ENCODE assay signal across 8 cellular contexts in the genomic region with DNA sequence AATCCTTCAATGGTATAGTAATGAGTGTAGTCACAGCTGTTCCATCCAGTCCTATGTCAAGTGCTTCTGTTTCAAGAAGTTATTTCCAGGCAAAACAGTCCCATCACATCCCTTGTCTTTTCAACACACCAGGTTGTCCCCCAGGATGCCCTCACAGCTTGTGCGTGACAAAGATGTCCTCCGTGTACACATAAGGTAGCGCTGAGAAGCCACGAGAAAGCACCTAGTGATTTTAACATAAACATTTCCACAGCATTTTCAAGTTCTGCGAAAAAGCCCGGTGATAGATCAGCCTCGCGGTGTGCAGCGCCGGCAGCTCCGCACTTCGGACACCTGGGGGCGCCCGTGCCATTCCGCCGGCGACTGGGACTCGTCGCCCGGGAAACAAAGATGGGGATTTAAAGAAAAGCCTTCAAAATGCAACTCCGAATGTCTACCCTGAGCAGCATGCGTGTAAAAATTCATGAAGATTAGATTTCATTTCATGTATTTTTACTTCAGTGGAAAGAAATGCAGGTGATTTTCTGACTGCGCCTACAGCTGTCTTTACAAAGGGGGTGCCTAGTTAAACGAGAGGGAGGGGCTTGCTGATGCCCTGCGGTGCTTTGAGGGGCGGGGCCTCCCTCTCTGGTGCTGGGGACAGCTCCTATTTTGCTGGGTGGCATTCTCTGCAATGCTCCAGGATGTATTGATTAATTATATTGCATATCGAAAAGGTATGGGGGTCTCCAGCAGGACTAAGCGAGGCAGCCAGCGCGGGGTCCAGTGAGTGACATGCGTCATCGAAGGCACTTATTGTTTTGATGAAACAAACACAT. TPM values are rescaled to one million over a fixed set of nuclear protein-coding genes. Genes with fewer than 3 reads are reported as not detected.
A peak's percentile ranks its signal among the peaks of the same experiment; 100 is the strongest.
DNase-seq lines count a peak whose midpoint lies in the region; ATAC-seq and TF ChIP-seq lines count a peak whose summit lies in the region.

No MANE protein-coding gene starts in this region.

- H3K27ac ChIP-seq in liver (ENCODE audit: low read depth in 1 of 2, low read length in 2 of 2), result no peak overlapping the region

- H3K4me3 ChIP-seq in liver (ENCODE audit: low read depth in 1 of 3, low read length in 3 of 3), result no peak overlapping the region

- no peak overlapping the region for H3K4me3 Mint-ChIP-seq in activated CD4-positive, alpha-beta T cell treated with anti-CD3 and anti-CD28 coated beads for 36 hours

- peak; percentile 90 to 91 for TF ChIP-seq RAD21 in liver (IDR thresholded peaks at IDR 0.05)

- peaks cover 0 to 2% (median 0%) of the 10 kb centered on the region in 4 donors for H3K9me3 ChIP-seq in liver (ENCODE audit: control insufficient read depth in 4 of 4, low read length in 3 of 4)

- TF ChIP-seq CTCF in liver (IDR thresholded peaks at IDR 0.05; ENCODE audit: low read depth, low read length, missing input control), result peak; percentile 86

- ATAC-seq in HG02981 (IDR thresholded peaks at IDR 0.05; ENCODE audit: unreplicated experiment), result peak; percentile 75
- peak; percentile 90 for ATAC-seq in activated CD4-positive, alpha-beta T cell treated with anti-CD3 and anti-CD28 coated beads for 36 hours

- POLR2A ChIA-PET in activated CD4-positive, alpha-beta T cell treated with anti-CD3 and anti-CD28 coated beads for 36 hours (lab: Charles Lee), result no interaction called here

- WGBS in liver, result 17% methylated on average over 32 of the region's 32 CpGs

- intact Hi-C loops in activated CD4-positive, alpha-beta T cell treated with anti-CD3 and anti-CD28 coated beads for 36 hours (cut with DNase I, micrococcal nuclease), result loop anchor here (1.0 to 10.0 kb wide), 9 partner anchors 40 to 1442 kb away; no protein-coding TSS in a partner anchor

- no peak overlapping the region for H3K9ac ChIP-seq in liver (ENCODE audit: low read depth in 1 of 2, low read length in 2 of 2)

- no peaks in the 10 kb centered on the region for H3K36me3 Mint-ChIP-seq in activated CD4-positive, alpha-beta T cell treated with anti-CD3 and anti-CD28 coated beads for 36 hours (ENCODE audit: low read depth)

- no peaks in the 10 kb centered on the region for H3K27me3 ChIP-seq in liver (ENCODE audit: control insufficient read depth in 4 of 4, insufficient read depth in 4 of 4, low read length in 3 of 4)

- H3K4me1 Mint-ChIP-seq in activated CD4-positive, alpha-beta T cell treated with anti-CD3 and anti-CD28 coated beads for 36 hours, result peaks cover 5% of the 10 kb centered on the region

- no peaks in the 10 kb centered on the region for H3K36me3 ChIP-seq in liver (ENCODE audit: control insufficient read depth in 4 of 4, insufficient read depth in 3 of 4, low read depth in 1 of 4, low read length in 3 of 4)

- CTCF ChIA-PET in activated CD4-positive, alpha-beta T cell treated with anti-CD3 and anti-CD28 coated beads for 36 hours (lab: Charles Lee), result interaction anchor here (0.6 to 2.7 kb wide), 23 partner anchors 10 to 1442 kb away, joined by 3 to 21 read pairs (median 4); no protein-coding TSS in a partner anchor

- H3K27ac Mint-ChIP-seq in activated CD4-positive, alpha-beta T cell treated with anti-CD3 and anti-CD28 coated beads for 36 hours, result no peak overlapping the region

- no peaks in the 10 kb centered on the region for H3K9me3 Mint-ChIP-seq in activated CD4-positive, alpha-beta T cell treated with anti-CD3 and anti-CD28 coated beads for 36 hours (ENCODE audit: low read depth)

- DNase-seq in activated gamma-delta T cell treated with Interleukin-2 at 50 U/mL for 16 hours (peak; percentile 41), activated gamma-delta T cell (lab: John Stamatoyannopoulos, UW) (no peak), NCI-H2196 treated with DMSO at 0.1 percent for 48 hours (lab: John Stamatoyannopoulos, UW; ENCODE audit: unreplicated experiment) (peak; percentile 58), dedifferentiated amniotic fluid mesenchymal stem cell (ENCODE audit: extremely low spot score) (peak; percentile 52)
- DNase-seq in activated CD4-positive, alpha-beta T cell treated with anti-CD3 and anti-CD28 coated beads for 36 hours, result peak; percentile 83
- peak; percentile 26 for DNase-seq in stimulated activated CD8-positive, alpha-beta memory T cell treated with anti-CD3 and anti-CD28 coated beads, Interleukin-12 subunit alpha, Interleukin-12 subunit beta, amount 100 ng/mL, for 24 hours (ENCODE audit: extremely low read depth)

- no peaks in the 10 kb centered on the region for H3K4me1 ChIP-seq in liver (ENCODE audit: control insufficient read depth in 4 of 4, insufficient read depth in 4 of 4, low read length in 3 of 4)

- H3K27me3 Mint-ChIP-seq in activated CD4-positive, alpha-beta T cell treated with anti-CD3 and anti-CD28 coated beads for 36 hours, result peaks cover 5% of the 10 kb centered on the region

TF ChIP-seq in liver, 16 proteins besides CTCF, POLR2A, EP300 and RAD21:
- TF ChIP-seq JUND (IDR thresholded peaks at IDR 0.05), result no peak
- no peak for TF ChIP-seq HNF4G (IDR thresholded peaks at IDR 0.05)
- no peak for TF ChIP-seq FOXA1 (IDR thresholded peaks at IDR 0.05)
- TF ChIP-seq, protein P1, sequence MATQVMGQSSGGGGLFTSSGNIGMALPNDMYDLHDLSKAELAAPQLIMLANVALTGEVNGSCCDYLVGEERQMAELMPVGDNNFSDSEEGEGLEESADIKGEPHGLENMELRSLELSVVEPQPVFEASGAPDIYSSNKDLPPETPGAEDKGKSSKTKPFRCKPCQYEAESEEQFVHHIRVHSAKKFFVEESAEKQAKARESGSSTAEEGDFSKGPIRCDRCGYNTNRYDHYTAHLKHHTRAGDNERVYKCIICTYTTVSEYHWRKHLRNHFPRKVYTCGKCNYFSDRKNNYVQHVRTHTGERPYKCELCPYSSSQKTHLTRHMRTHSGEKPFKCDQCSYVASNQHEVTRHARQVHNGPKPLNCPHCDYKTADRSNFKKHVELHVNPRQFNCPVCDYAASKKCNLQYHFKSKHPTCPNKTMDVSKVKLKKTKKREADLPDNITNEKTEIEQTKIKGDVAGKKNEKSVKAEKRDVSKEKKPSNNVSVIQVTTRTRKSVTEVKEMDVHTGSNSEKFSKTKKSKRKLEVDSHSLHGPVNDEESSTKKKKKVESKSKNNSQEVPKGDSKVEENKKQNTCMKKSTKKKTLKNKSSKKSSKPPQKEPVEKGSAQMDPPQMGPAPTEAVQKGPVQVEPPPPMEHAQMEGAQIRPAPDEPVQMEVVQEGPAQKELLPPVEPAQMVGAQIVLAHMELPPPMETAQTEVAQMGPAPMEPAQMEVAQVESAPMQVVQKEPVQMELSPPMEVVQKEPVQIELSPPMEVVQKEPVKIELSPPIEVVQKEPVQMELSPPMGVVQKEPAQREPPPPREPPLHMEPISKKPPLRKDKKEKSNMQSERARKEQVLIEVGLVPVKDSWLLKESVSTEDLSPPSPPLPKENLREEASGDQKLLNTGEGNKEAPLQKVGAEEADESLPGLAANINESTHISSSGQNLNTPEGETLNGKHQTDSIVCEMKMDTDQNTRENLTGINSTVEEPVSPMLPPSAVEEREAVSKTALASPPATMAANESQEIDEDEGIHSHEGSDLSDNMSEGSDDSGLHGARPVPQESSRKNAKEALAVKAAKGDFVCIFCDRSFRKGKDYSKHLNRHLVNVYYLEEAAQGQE (IDR thresholded peaks at IDR 0.05), result no peak
- TF ChIP-seq RXRA (IDR thresholded peaks at IDR 0.05), result no peak
- no peak for TF ChIP-seq EGR1 (IDR thresholded peaks at IDR 0.05; ENCODE audit: low read depth in 2 of 2)
- no peak for TF ChIP-seq TAF1 (conservative IDR thresholded peaks at IDR 0.05)
- TF ChIP-seq, protein P2, sequence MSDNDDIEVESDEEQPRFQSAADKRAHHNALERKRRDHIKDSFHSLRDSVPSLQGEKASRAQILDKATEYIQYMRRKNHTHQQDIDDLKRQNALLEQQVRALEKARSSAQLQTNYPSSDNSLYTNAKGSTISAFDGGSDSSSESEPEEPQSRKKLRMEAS (IDR thresholded peaks at IDR 0.05), result no peak
- TF ChIP-seq, protein P3, sequence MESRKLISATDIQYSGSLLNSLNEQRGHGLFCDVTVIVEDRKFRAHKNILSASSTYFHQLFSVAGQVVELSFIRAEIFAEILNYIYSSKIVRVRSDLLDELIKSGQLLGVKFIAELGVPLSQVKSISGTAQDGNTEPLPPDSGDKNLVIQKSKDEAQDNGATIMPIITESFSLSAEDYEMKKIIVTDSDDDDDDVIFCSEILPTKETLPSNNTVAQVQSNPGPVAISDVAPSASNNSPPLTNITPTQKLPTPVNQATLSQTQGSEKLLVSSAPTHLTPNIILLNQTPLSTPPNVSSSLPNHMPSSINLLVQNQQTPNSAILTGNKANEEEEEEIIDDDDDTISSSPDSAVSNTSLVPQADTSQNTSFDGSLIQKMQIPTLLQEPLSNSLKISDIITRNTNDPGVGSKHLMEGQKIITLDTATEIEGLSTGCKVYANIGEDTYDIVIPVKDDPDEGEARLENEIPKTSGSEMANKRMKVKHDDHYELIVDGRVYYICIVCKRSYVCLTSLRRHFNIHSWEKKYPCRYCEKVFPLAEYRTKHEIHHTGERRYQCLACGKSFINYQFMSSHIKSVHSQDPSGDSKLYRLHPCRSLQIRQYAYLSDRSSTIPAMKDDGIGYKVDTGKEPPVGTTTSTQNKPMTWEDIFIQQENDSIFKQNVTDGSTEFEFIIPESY (IDR thresholded peaks at IDR 0.05), result no peak
- TF ChIP-seq, protein P4, sequence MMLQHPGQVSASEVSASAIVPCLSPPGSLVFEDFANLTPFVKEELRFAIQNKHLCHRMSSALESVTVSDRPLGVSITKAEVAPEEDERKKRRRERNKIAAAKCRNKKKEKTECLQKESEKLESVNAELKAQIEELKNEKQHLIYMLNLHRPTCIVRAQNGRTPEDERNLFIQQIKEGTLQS (IDR thresholded peaks at IDR 0.05), result no peak
- no peak for TF ChIP-seq YY1 (IDR thresholded peaks at IDR 0.05)
- no peak for TF ChIP-seq HNF4A (conservative IDR thresholded peaks at IDR 0.05)
- no peak for TF ChIP-seq SP1 (IDR thresholded peaks at IDR 0.05)
TF ChIP-seq in liver: peak in this region for 0.

RNA-seq across cellular contexts. Expression of a gene that starts 49.9 kb away (rescaled TPM):
- not detected for total RNA-seq in activated CD4-positive, alpha-beta T cell treated with anti-CD3 and anti-CD28 coated beads for 36 hours
- under 1 TPM; 0.05 to 0.08 TPM for total RNA-seq in liver
- not detected for polyA plus RNA-seq in liver
